ENCODE assay signal across 18 cellular contexts in the genomic region with DNA sequence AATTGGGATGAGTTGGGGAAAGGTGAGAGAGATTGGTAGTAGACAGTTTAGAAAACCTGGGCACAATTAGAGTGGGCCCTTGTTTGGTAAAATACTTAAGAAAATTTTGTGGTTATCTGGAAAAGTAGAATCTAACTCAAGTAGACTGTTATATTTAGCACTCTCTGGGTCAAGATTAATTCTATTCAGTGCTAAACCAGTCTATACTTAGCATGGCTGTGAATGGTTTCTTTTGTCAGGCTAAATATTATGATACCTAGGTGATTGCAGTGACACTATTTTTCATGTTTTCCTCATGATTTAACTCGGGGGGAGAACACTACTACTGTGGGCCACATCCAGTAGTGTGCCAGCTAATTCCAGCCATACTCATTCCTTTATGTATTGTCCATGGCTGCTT. TPM values are rescaled to one million over a fixed set of nuclear protein-coding genes. Genes with fewer than 3 reads are reported as not detected.
DNase-seq lines count a peak whose midpoint lies in the region; ATAC-seq and TF ChIP-seq lines count a peak whose summit lies in the region.
"Had no signal": no experiment of that assay in that cellular context is flagged by ENCODE, and none has a peak within 500 bp of the region (broad histone marks: within the 10 kb centered on the region; RNA-seq: fewer than 3 reads in every experiment).

No MANE protein-coding gene starts in this region.

- H3K9ac ChIP-seq in HUES48 (ENCODE audit: low read depth, low read length): no peak overlapping the region
- H3K9ac ChIP-seq in endodermal cell (ENCODE audit: extremely low read depth, low read length, poor library complexity, severe bottlenecking): no peak overlapping the region
- H3K9ac ChIP-seq: GM23248, SK-N-SH had no signal

- no peaks in the 10 kb centered on the region for H3K9me3 ChIP-seq in HUES48 (ENCODE audit: control insufficient read depth, insufficient read depth, low read length)
- no peaks in the 10 kb centered on the region for H3K9me3 ChIP-seq in endodermal cell (ENCODE audit: control insufficient read depth, low read length)
- H3K9me3 ChIP-seq in upper lobe of left lung: no peaks in the 10 kb centered on the region
- H3K9me3 ChIP-seq: BE2C, SK-N-SH had no signal

- 83% methylated on average over 1 of the region's 1 CpG; no CpG with 5 or more reads in 1 of the 2 experiments for WGBS in endodermal cell (ENCODE audit: insufficient coverage in 1 of 2, insufficient read length in 1 of 2), 2 experiments
- 67 to 75% methylated on average over 1 of the region's 1 CpG for WGBS in upper lobe of left lung, 2 donors

- H3K9me3 Mint-ChIP-seq in endodermal cell: no peaks in the 10 kb centered on the region

- H3K27me3 ChIP-seq in HUES48 (ENCODE audit: control insufficient read depth, insufficient read depth, low read length): no peaks in the 10 kb centered on the region
- no peaks in the 10 kb centered on the region for H3K27me3 ChIP-seq in endodermal cell (ENCODE audit: control insufficient read depth, insufficient read depth, low read length, poor library complexity, severe bottlenecking)
- no peaks in the 10 kb centered on the region for H3K27me3 ChIP-seq in upper lobe of left lung
- H3K27me3 ChIP-seq: BE2C had no signal

- DNase-seq in endodermal cell (no peak), upper lobe of left lung (no peak)
- DNase-seq: BE2C, GM23248, HCEC 1CT, Kasumi-1, NCI-H1417 treated with DMSO at 0.1 percent for 48 hours, NCI-H187, NCI-H2107, NCI-H446 treated with DMSO at 0.1 percent for 48 hours, NCI-H526 treated with DMSO at 0.1 percent for 48 hours, SHP77 treated with DMSO at 0.1 percent for 48 hours, SK-N-SH had no signal

- TF ChIP-seq CTCF in endodermal cell (conservative IDR thresholded peaks at IDR 0.05): no peak
- TF ChIP-seq CTCF in upper lobe of left lung (IDR thresholded peaks at IDR 0.05): no peak

- H3K4me3 ChIP-seq in HUES48 (ENCODE audit: low read depth, low read length) (no peak overlapping the region), endodermal cell (ENCODE audit: low read length) (no peak overlapping the region), upper lobe of left lung (no peak overlapping the region)
- H3K4me3 ChIP-seq: GM23248 had no signal

- peak; percentile 66 for ATAC-seq in GM18867 (IDR thresholded peaks at IDR 0.05; ENCODE audit: unreplicated experiment)
- peak in 1 of 2 donors; percentile 62 for ATAC-seq in upper lobe of left lung (ENCODE audit: low FRiP score in 2 of 2)
- ATAC-seq in HG03196 (IDR thresholded peaks at IDR 0.05; ENCODE audit: unreplicated experiment): no peak
- ATAC-seq in HG02870 (IDR thresholded peaks at IDR 0.05; ENCODE audit: unreplicated experiment): no peak
- no peak for ATAC-seq in GM21423 (IDR thresholded peaks at IDR 0.05; ENCODE audit: unreplicated experiment)

- peak overlapping the region; percentile 41 for H3K27ac Mint-ChIP-seq in endodermal cell

- H3K4me1 ChIP-seq in HUES48 (ENCODE audit: control insufficient read depth, insufficient read depth, low read length): peaks cover 15% of the 10 kb centered on the region
- no peaks in the 10 kb centered on the region for H3K4me1 ChIP-seq in endodermal cell (ENCODE audit: control insufficient read depth, insufficient read depth, low read length)
- H3K4me1 ChIP-seq in upper lobe of left lung: peaks cover 0 to 8% (median 7%) of the 10 kb centered on the region in 4 donors
- H3K4me1 ChIP-seq: BE2C had no signal

- H3K27ac ChIP-seq in HUES48 (ENCODE audit: low read depth, low read length) (peak overlapping the region; percentile 32), endodermal cell (ENCODE audit: low read depth, low read length) (no peak overlapping the region), upper lobe of left lung (peak overlapping the region in 3 of 4 donors; percentile 41 to 63 (median 53))
- H3K27ac ChIP-seq: GM23248 had no signal

- H3K36me3 Mint-ChIP-seq in endodermal cell (ENCODE audit: low read depth): no peaks in the 10 kb centered on the region

- TF ChIP-seq POLR2A in upper lobe of left lung (IDR thresholded peaks at IDR 0.05): no peak

- H3K4me1 Mint-ChIP-seq in endodermal cell: peaks cover 30% of the 10 kb centered on the region

- H3K4me3 Mint-ChIP-seq in endodermal cell: no peak overlapping the region

- no peaks in the 10 kb centered on the region for H3K27me3 Mint-ChIP-seq in endodermal cell (ENCODE audit: insufficient read depth)

- no peak for TF ChIP-seq EP300 in upper lobe of left lung (IDR thresholded peaks at IDR 0.05)

- no peaks in the 10 kb centered on the region for H3K36me3 ChIP-seq in HUES48 (ENCODE audit: control insufficient read depth, insufficient read depth, low read length)
- H3K36me3 ChIP-seq in endodermal cell (ENCODE audit: control insufficient read depth, insufficient read depth, low read length): no peaks in the 10 kb centered on the region
- no peaks in the 10 kb centered on the region for H3K36me3 ChIP-seq in upper lobe of left lung
- H3K36me3 ChIP-seq: BE2C had no signal

RNA-seq across cellular contexts. Expression of gene KIAA1328, which starts 58.9 kb away (rescaled TPM):
- total RNA-seq in endodermal cell (1 to 10 TPM; 7.6 to 8.4 TPM), upper lobe of left lung (10 to 100 TPM; 10.6 to 66.0 (median 28.8) TPM)
- 7.5 TPM for polyA plus RNA-seq in endodermal cell (2013, experiment 1 of 2)
- polyA plus RNA-seq in endodermal cell (2013, experiment 2 of 2): 7.3 TPM

RNA-seq across cellular contexts. Expression of gene TPGS2, which starts 59.1 kb away (rescaled TPM):
- 100 to 1,000 TPM; 117 to 128 TPM for total RNA-seq in endodermal cell
- polyA plus RNA-seq in endodermal cell (2013, experiment 1 of 2): 194 TPM
- 184 TPM for polyA plus RNA-seq in endodermal cell (2013, experiment 2 of 2)
- 100 to 1,000 TPM in 3 of 6 donors, 10 to 100 TPM in 3; 63.6 to 133 (median 94.9) TPM for total RNA-seq in upper lobe of left lung
